In the genomic region with DNA sequence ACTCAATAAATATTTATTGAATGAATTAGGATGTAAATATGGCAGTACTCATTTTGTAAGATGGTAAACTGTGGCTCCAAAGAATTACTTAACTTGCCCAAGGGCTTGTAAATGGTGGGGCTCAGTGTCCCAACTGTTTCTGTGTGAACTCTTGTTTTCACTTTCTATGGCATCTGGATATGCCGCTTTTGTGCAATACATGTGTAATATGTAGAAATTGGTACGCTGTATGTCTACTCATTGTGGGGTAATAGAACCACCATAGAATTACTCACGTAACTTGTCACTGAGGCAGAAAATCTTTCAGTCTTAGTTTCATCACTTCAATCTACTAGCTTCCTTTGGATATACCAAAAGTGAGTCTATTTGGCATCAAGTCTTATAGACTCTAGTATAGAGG, we compare ENCODE assay signal across 8 cellular contexts. TPM values are rescaled to one million over a fixed set of nuclear protein-coding genes. Genes with fewer than 3 reads are reported as not detected.
DNase-seq lines count a peak whose midpoint lies in the region; ATAC-seq, FAIRE-seq and TF ChIP-seq lines count a peak whose summit lies in the region.

No MANE protein-coding gene starts in this region.

- H3K27ac Mint-ChIP-seq in progenitor cell of endocrine pancreas, result peak overlapping the region; percentile 97

- H3K9me3 Mint-ChIP-seq in progenitor cell of endocrine pancreas (ENCODE audit: low read depth), result no peaks in the 10 kb centered on the region

- no peak overlapping the region for H4K91ac ChIP-seq in H1 (replicated peaks; ENCODE audit: insufficient read length, low read length)

- H3K4me3 Mint-ChIP-seq in progenitor cell of endocrine pancreas (ENCODE audit: low read depth), result peak overlapping the region; percentile 97

- peaks cover 11% of the 10 kb centered on the region for H3K36me3 Mint-ChIP-seq in progenitor cell of endocrine pancreas (ENCODE audit: insufficient read depth)

- H3K4ac ChIP-seq in H1 (replicated peaks; ENCODE audit: insufficient read length, low read depth, low read length), result no peak overlapping the region

- DNase-seq in GM12864 (ENCODE audit: low read depth), result peak; percentile 13
- no peak for DNase-seq in Panc1 (ENCODE audit: low read depth, low spot score)
- no peak for DNase-seq in H1 (ENCODE audit: low read depth in 1 of 2, low spot score in 2 of 2)
- DNase-seq in progenitor cell of endocrine pancreas (ENCODE audit: low spot score, unreplicated experiment), result no peak
- DNase-seq in iPS-NIHi11 (ENCODE audit: low spot score), result no peak
- no peak for DNase-seq in DMS 273 (lab: John Stamatoyannopoulos, UW; ENCODE audit: unreplicated experiment)

- H2AFZ ChIP-seq in H1 (ENCODE audit: low read length), result no peak overlapping the region

- WGBS in H1 (ENCODE audit: extremely low coverage in 1 of 2, insufficient coverage in 1 of 2, insufficient read length in 1 of 2, insufficient replicate concordance in 2 of 2, low coverage in 1 of 2, low lambda C conversion rate in 2 of 2, missing lambda C conversion rate in 1 of 2), 2 experiments, result 96% methylated on average over 3 of the region's 3 CpGs; no CpG with 5 or more reads in 1 of the 2 experiments

- TF ChIP-seq CTCF in GM12864 (IDR thresholded peaks at IDR 0.05; ENCODE audit: low read depth, low read length, missing control alignments) (no peak), Panc1 (IDR thresholded peaks at IDR 0.05) (no peak), H1 (IDR thresholded peaks at IDR 0.05; ENCODE audit: control extremely low read depth in 1 of 3, insufficient read depth in 1 of 3, low read depth in 1 of 3, low read length in 3 of 3) (no peak), progenitor cell of endocrine pancreas (IDR thresholded peaks at IDR 0.05; ENCODE audit: unreplicated experiment) (no peak)

- H2BK15ac ChIP-seq in H1 (ENCODE audit: low read length), result no peak overlapping the region

- no peaks in the 10 kb centered on the region for H3K27me3 Mint-ChIP-seq in progenitor cell of endocrine pancreas

- no peak for FAIRE-seq in H1 (lab: Jason Lieb, UNC)

- in situ Hi-C loops in Panc1 (cut with HindIII; ENCODE audit: low pct_unique_long_range_greater_than_20kb, low sequenced_read_pairs), result no loop called here

- H3K9me3 ChIP-seq in Panc1 (ENCODE audit: control insufficient read depth, insufficient read depth, low read depth, low read length) (no peaks in the 10 kb centered on the region), H1 (ENCODE audit: insufficient read depth in 2 of 2, low read depth in 1 of 2, low read length in 1 of 2) (no peaks in the 10 kb centered on the region; a peak in 1 of 4 replicates)

- no peak overlapping the region for H3K14ac ChIP-seq in H1 (ENCODE audit: insufficient read length)

- no peak for TF ChIP-seq EP300 in H1 (IDR thresholded peaks at IDR 0.05; ENCODE audit: borderline replicate concordance in 1 of 2, low read depth in 2 of 2, low read length in 2 of 2)

- peaks cover 12 to 28% of the 10 kb centered on the region in 2 experiments for H3K79me2 ChIP-seq in H1 (ENCODE audit: control insufficient read depth in 1 of 2, insufficient read depth in 2 of 2, low read length in 2 of 2)

- TF ChIP-seq POLR2A in H1 (IDR thresholded peaks at IDR 0.05; ENCODE audit: control extremely low read depth in 1 of 2, low read depth in 2 of 2, low read length in 2 of 2), result no peak

- H3K56ac ChIP-seq in H1 (replicated peaks; ENCODE audit: insufficient read length, low read depth, low read length), result no peak overlapping the region

- no peak overlapping the region for H2BK120ac ChIP-seq in H1 (replicated peaks; ENCODE audit: low read depth, low read length)

- peaks cover 8% of the 10 kb centered on the region; the same call in 1 of the 2 replicates for H3K23me2 ChIP-seq in H1 (ENCODE audit: low read depth, low read length)

- H3K79me1 ChIP-seq in H1 (ENCODE audit: low read depth, low read length), result peaks cover 6% of the 10 kb centered on the region; the same call in 1 of the 2 replicates

- no peak overlapping the region for H2AK5ac ChIP-seq in H1 (ENCODE audit: low read depth, low read length)

- intact Hi-C loops in Panc1 (cut with micrococcal nuclease; ENCODE audit: unreplicated experiment), result no loop called here

- peak overlapping the region; percentile 99 for H3K27ac ChIP-seq in Panc1 (ENCODE audit: low read length)
- no peak overlapping the region for H3K27ac ChIP-seq in H1 (ENCODE audit: low read depth, low read length)

- peak overlapping the region; percentile 80 to 92 for H3K4me2 ChIP-seq in H1 (ENCODE audit: insufficient read depth in 1 of 2, low read depth in 2 of 2, low read length in 2 of 2)

- no peak overlapping the region for H2BK20ac ChIP-seq in H1 (ENCODE audit: low read length)

- H3K4me1 Mint-ChIP-seq in progenitor cell of endocrine pancreas (ENCODE audit: low read depth), result peaks cover 10% of the 10 kb centered on the region

- H4K5ac ChIP-seq in H1 (ENCODE audit: insufficient read length, low read depth, low read length), result no peak overlapping the region

- BruUV-seq in Panc1 (replicated peaks; lab: Mats Ljungman, UMichigan), result no TSS peak

- H3K4me1 ChIP-seq in Panc1 (ENCODE audit: control insufficient read depth, insufficient read depth, low read length) (peaks cover 6% of the 10 kb centered on the region; the same call in 1 of the 2 replicates), H1 (replicated peaks in 1 of 4; ENCODE audit: control insufficient read depth in 3 of 4, insufficient read depth in 4 of 4, low read length in 3 of 4) (peaks cover 0 to 6% (median 1%) of the 10 kb centered on the region in 4 experiments; a peak in 3 of 7 replicates)

- H4K8ac ChIP-seq in H1 (ENCODE audit: extremely low read depth, insufficient read depth, low read length), result no peak overlapping the region

- H3K36me3 ChIP-seq in Panc1 (ENCODE audit: control insufficient read depth, insufficient read depth, low read length), result peaks cover 32% of the 10 kb centered on the region
- peaks cover 20 to 31% (median 24%) of the 10 kb centered on the region in 4 experiments for H3K36me3 ChIP-seq in H1 (ENCODE audit: control insufficient read depth in 2 of 4, insufficient read depth in 4 of 4, low read length in 3 of 4)

- H4K20me1 ChIP-seq in H1 (replicated peaks in 1 of 2; ENCODE audit: control insufficient read depth in 1 of 2, insufficient read depth in 2 of 2, low read length in 2 of 2), result peaks cover 0 to 1% of the 10 kb centered on the region in 2 experiments

- ATAC-seq in Panc1 (no peak), GM21619 (IDR thresholded peaks at IDR 0.05; ENCODE audit: unreplicated experiment) (no peak), HG03108 (IDR thresholded peaks at IDR 0.05; ENCODE audit: unreplicated experiment) (no peak)

- H2BK12ac ChIP-seq in H1 (ENCODE audit: low read depth, low read length), result no peak overlapping the region

- H3K4me3 ChIP-seq in GM12864 (ENCODE audit: low read depth, low read length) (peak overlapping the region; percentile 88), Panc1 (ENCODE audit: low read depth in 2 of 2, low read length in 2 of 2) (peak overlapping the region; percentile 76 to 97), H1 (ENCODE audit: extremely low read depth in 1 of 4, insufficient read depth in 2 of 4, low read depth in 3 of 4, low read length in 4 of 4) (peak overlapping the region; percentile 77 to 100 (median 91))

- POLR2A ChIA-PET in Panc1 (lab: Charles Lee), result interaction anchor here (0.6 kb wide), 1 partner anchor 37 kb away, joined by 8 read pairs; no protein-coding TSS in a partner anchor
- POLR2A ChIA-PET in H1 (lab: Charles Lee; ENCODE audit: partially characterized antibody), result interaction anchor here (0.6 to 1.7 kb wide), 5 partner anchors 15 to 194 kb away, joined by 3 to 6 read pairs (median 4); no protein-coding TSS in a partner anchor

- peak overlapping the region in 2 of 4 experiments; percentile 57 to 97; a peak in 2 of 7 replicates for H3K9ac ChIP-seq in H1 (replicated peaks in 1 of 4; ENCODE audit: extremely low read depth in 1 of 4, low read depth in 3 of 4, low read length in 3 of 4)

- CTCF ChIA-PET in Panc1 (lab: Charles Lee), result no interaction called here
- CTCF ChIA-PET in H1 (lab: Charles Lee; ENCODE audit: partially characterized antibody), result interaction anchor here (1.5 kb wide), 1 partner anchor 66 kb away, joined by 4 read pairs; no protein-coding TSS in a partner anchor

- H3K23ac ChIP-seq in H1 (ENCODE audit: insufficient read length), result no peak overlapping the region

- H3K18ac ChIP-seq in H1 (ENCODE audit: extremely low read depth, low read length), result no peak overlapping the region

- H3K27me3 ChIP-seq in Panc1 (ENCODE audit: control insufficient read depth, insufficient read depth, low read length) (no peaks in the 10 kb centered on the region), H1 (replicated peaks in 1 of 4; ENCODE audit: control insufficient read depth in 3 of 4, extremely low read depth in 1 of 4, insufficient read depth in 3 of 4, low read length in 3 of 4) (no peaks in the 10 kb centered on the region; a peak in 1 of 7 replicates)

- no peak overlapping the region for H2BK5ac ChIP-seq in H1 (ENCODE audit: low read depth, low read length)

- no peak for TF ChIP-seq RAD21 in H1 (IDR thresholded peaks at IDR 0.05 in 1 of 2, conservative IDR thresholded peaks at IDR 0.05 in 1 of 2; ENCODE audit: low read depth in 2 of 2, low read length in 2 of 2)

RNA-seq across cellular contexts. Expression of gene PRPF3, which starts 1.0 kb away (rescaled TPM):
- total RNA-seq in Panc1 (2021; ENCODE audit: unreplicated experiment) (122 TPM), progenitor cell of endocrine pancreas (106 and 107 TPM in 2 replicates)
- 82.7 TPM for polyA plus RNA-seq in Panc1 (2012; ENCODE audit: insufficient read length)
- 58.1 and 65.8 TPM in 2 replicates for total RNA-seq in H1 (2021; fragmentation: NEBNext Ultra II Directional; extraction: Animal tissue kit (Norgen Biotek cat#: 25700))
- 15.1 and 17.9 TPM in 2 replicates for polyA plus RNA-seq in H1 (2011; rRNA removed)
- 32.0 TPM for polyA plus RNA-seq in H1 (2011; cell fraction: cytosol; rRNA removed)
- 40.6 TPM for polyA plus RNA-seq in H1 (2011; cell fraction: nucleus; rRNA removed)
- polyA plus RNA-seq in H1 (2012, experiment 1 of 2), result 45.5 to 60.2 TPM (median 50.5 TPM) in 4 replicates
- polyA plus RNA-seq in H1 (2012, experiment 2 of 2), result 9.1 TPM
- 49.7 TPM for polyA plus RNA-seq in H1 (2013, experiment 1 of 2)
- 44.2 TPM for polyA plus RNA-seq in H1 (2013, experiment 2 of 2)
- polyA minus RNA-seq in H1 (2011; rRNA and poly(A)+ RNA removed), result 39.0 and 39.6 TPM in 2 replicates
- polyA minus RNA-seq in H1 (2011; cell fraction: cytosol; rRNA and poly(A)+ RNA removed), result 21.8 TPM
- 50.5 TPM for polyA minus RNA-seq in H1 (2011; cell fraction: nucleus; rRNA and poly(A)+ RNA removed)

RNA-seq across cellular contexts. Expression of gene MRPS21, which starts 28.6 kb away (rescaled TPM):
- total RNA-seq in Panc1 (2021; ENCODE audit: unreplicated experiment) (68.2 TPM), progenitor cell of endocrine pancreas (68.4 and 69.4 TPM in 2 replicates)
- polyA plus RNA-seq in Panc1 (2012; ENCODE audit: insufficient read length), result 48.4 TPM
- total RNA-seq in H1 (2021; fragmentation: NEBNext Ultra II Directional; extraction: Animal tissue kit (Norgen Biotek cat#: 25700)), result 99.8 and 104 TPM in 2 replicates
- polyA plus RNA-seq in H1 (2011; rRNA removed), result 59.0 and 81.9 TPM in 2 replicates
- polyA plus RNA-seq in H1 (2011; cell fraction: cytosol; rRNA removed), result 106 TPM
- 87.5 TPM for polyA plus RNA-seq in H1 (2011; cell fraction: nucleus; rRNA removed)
- polyA plus RNA-seq in H1 (2012, experiment 1 of 2), result 81.5 to 134 TPM (median 118 TPM) in 4 replicates
- 69.8 TPM for polyA plus RNA-seq in H1 (2012, experiment 2 of 2)
- polyA plus RNA-seq in H1 (2013, experiment 1 of 2), result 160 TPM
- 157 TPM for polyA plus RNA-seq in H1 (2013, experiment 2 of 2)
- polyA minus RNA-seq in H1 (2011; rRNA and poly(A)+ RNA removed), result 26.2 and 30.7 TPM in 2 replicates
- polyA minus RNA-seq in H1 (2011; cell fraction: cytosol; rRNA and poly(A)+ RNA removed), result 23.5 TPM
- polyA minus RNA-seq in H1 (2011; cell fraction: nucleus; rRNA and poly(A)+ RNA removed), result 44.6 TPM

RNA-seq across cellular contexts. Expression of gene CIART, which starts 40.0 kb away (rescaled TPM):
- total RNA-seq in Panc1 (2021; ENCODE audit: unreplicated experiment) (3.4 TPM), progenitor cell of endocrine pancreas (1.9 and 2.7 TPM in 2 replicates)
- 4.9 TPM for polyA plus RNA-seq in Panc1 (2012; ENCODE audit: insufficient read length)
- 9.6 and 10.6 TPM in 2 replicates for total RNA-seq in H1 (2021; fragmentation: NEBNext Ultra II Directional; extraction: Animal tissue kit (Norgen Biotek cat#: 25700))
- 23.3 and 33.3 TPM in 2 replicates for polyA plus RNA-seq in H1 (2011; rRNA removed)
- polyA plus RNA-seq in H1 (2011; cell fraction: cytosol; rRNA removed), result 23.2 TPM
- polyA plus RNA-seq in H1 (2011; cell fraction: nucleus; rRNA removed), result 24.1 TPM
- 14.7 to 18.2 TPM (median 17.7 TPM) in 4 replicates for polyA plus RNA-seq in H1 (2012, experiment 1 of 2)
- polyA plus RNA-seq in H1 (2012, experiment 2 of 2), result 16.4 TPM
- polyA plus RNA-seq in H1 (2013, experiment 1 of 2), result 10.0 TPM
- 9.6 TPM for polyA plus RNA-seq in H1 (2013, experiment 2 of 2)
- 24.5 and 28.3 TPM in 2 replicates for polyA minus RNA-seq in H1 (2011; rRNA and poly(A)+ RNA removed)
- polyA minus RNA-seq in H1 (2011; cell fraction: cytosol; rRNA and poly(A)+ RNA removed), result 8.8 TPM
- polyA minus RNA-seq in H1 (2011; cell fraction: nucleus; rRNA and poly(A)+ RNA removed), result 10.9 TPM

RNA-seq across cellular contexts. Expression of gene RPRD2, which starts 41.6 kb away (rescaled TPM):
- total RNA-seq in Panc1 (2021; ENCODE audit: unreplicated experiment) (28.3 TPM), progenitor cell of endocrine pancreas (38.5 and 42.6 TPM in 2 replicates)
- polyA plus RNA-seq in Panc1 (2012; ENCODE audit: insufficient read length), result 15.4 TPM
- total RNA-seq in H1 (2021; fragmentation: NEBNext Ultra II Directional; extraction: Animal tissue kit (Norgen Biotek cat#: 25700)), result 30.2 and 32.4 TPM in 2 replicates
- polyA plus RNA-seq in H1 (2011; rRNA removed), result 14.4 and 14.6 TPM in 2 replicates
- 8.4 TPM for polyA plus RNA-seq in H1 (2011; cell fraction: cytosol; rRNA removed)
- polyA plus RNA-seq in H1 (2011; cell fraction: nucleus; rRNA removed), result 16.8 TPM
- 16.0 to 19.9 TPM (median 17.9 TPM) in 4 replicates for polyA plus RNA-seq in H1 (2012, experiment 1 of 2)
- polyA plus RNA-seq in H1 (2012, experiment 2 of 2), result 5.4 TPM
- polyA plus RNA-seq in H1 (2013, experiment 1 of 2), result 19.1 TPM
- 17.9 TPM for polyA plus RNA-seq in H1 (2013, experiment 2 of 2)
- 17.0 and 17.4 TPM in 2 replicates for polyA minus RNA-seq in H1 (2011; rRNA and poly(A)+ RNA removed)
- 12.2 TPM for polyA minus RNA-seq in H1 (2011; cell fraction: cytosol; rRNA and poly(A)+ RNA removed)
- 21.4 TPM for polyA minus RNA-seq in H1 (2011; cell fraction: nucleus; rRNA and poly(A)+ RNA removed)

RNA-seq across cellular contexts. Expression of gene C1orf54, which starts 49.7 kb away (rescaled TPM):
- total RNA-seq in Panc1 (2021; ENCODE audit: unreplicated experiment), result 0.39 TPM
- 1.1 TPM for polyA plus RNA-seq in Panc1 (2012; ENCODE audit: insufficient read length)
- 19.8 and 20.4 TPM in 2 replicates for total RNA-seq in H1 (2021; fragmentation: NEBNext Ultra II Directional; extraction: Animal tissue kit (Norgen Biotek cat#: 25700))
- polyA plus RNA-seq in H1 (2011; rRNA removed), result 12.2 and 30.2 TPM in 2 replicates
- polyA plus RNA-seq in H1 (2011; cell fraction: cytosol; rRNA removed), result 22.3 TPM
- polyA plus RNA-seq in H1 (2011; cell fraction: nucleus; rRNA removed), result 6.4 TPM
- 20.3 to 29.7 TPM (median 25.5 TPM) in 4 replicates for polyA plus RNA-seq in H1 (2012, experiment 1 of 2)
- polyA plus RNA-seq in H1 (2012, experiment 2 of 2), result 51.2 TPM
- polyA plus RNA-seq in H1 (2013, experiment 1 of 2), result 25.8 TPM
- polyA plus RNA-seq in H1 (2013, experiment 2 of 2), result 33.2 TPM
- 4.2 and 7.2 TPM in 2 replicates for polyA minus RNA-seq in H1 (2011; rRNA and poly(A)+ RNA removed)
- 5.0 TPM for polyA minus RNA-seq in H1 (2011; cell fraction: cytosol; rRNA and poly(A)+ RNA removed)
- 3.5 TPM for polyA minus RNA-seq in H1 (2011; cell fraction: nucleus; rRNA and poly(A)+ RNA removed)
- total RNA-seq in progenitor cell of endocrine pancreas, result 2.0 and 2.9 TPM in 2 replicates
